ENCODE assay signal across 7 cellular contexts in the genomic region with DNA sequence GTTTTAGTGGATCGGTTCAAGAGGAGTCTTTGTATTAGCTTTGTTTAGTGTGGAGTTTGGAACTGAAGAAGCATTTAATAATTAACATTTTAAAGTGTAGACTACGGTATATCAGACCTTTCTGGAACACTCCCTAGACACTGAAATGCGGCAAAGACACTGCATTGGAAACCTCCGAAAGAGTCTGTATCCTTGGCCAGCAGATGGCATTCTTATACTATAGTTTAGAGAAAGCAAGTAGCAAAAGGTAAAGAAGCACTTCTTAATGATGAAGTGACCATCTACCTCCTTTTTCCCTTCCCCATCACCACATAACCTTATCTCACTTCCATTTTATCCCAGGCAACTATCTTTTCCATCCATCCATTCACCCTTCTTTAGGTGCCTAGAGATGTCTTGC. TPM values are rescaled to one million over a fixed set of nuclear protein-coding genes. Genes with fewer than 3 reads are reported as not detected.
DNase-seq lines count a peak whose midpoint lies in the region; ATAC-seq, FAIRE-seq and TF ChIP-seq lines count a peak whose summit lies in the region.

No MANE protein-coding gene starts in this region.

- FAIRE-seq in pancreas (lab: Jason Lieb, UNC) = peak; percentile 54

- no peak overlapping the region for H3K4me3 ChIP-seq in LNCaP clone FGC (ENCODE audit: low read depth, low read length)
- H3K4me3 ChIP-seq in esophagus squamous epithelium = no peak overlapping the region
- H3K4me3 ChIP-seq in pancreas = no peak overlapping the region

- H3K4me1 ChIP-seq in esophagus squamous epithelium = no peaks in the 10 kb centered on the region
- no peaks in the 10 kb centered on the region for H3K4me1 ChIP-seq in pancreas

- H3K36me3 ChIP-seq in esophagus squamous epithelium = no peaks in the 10 kb centered on the region
- H3K36me3 ChIP-seq in pancreas = no peaks in the 10 kb centered on the region

- no peaks in the 10 kb centered on the region for H3K9me3 ChIP-seq in esophagus squamous epithelium
- no peaks in the 10 kb centered on the region for H3K9me3 ChIP-seq in pancreas

- ATAC-seq in GM19395 (IDR thresholded peaks at IDR 0.05; ENCODE audit: unreplicated experiment) (peak; percentile 76), pancreas (peak in 3 of 4 donors; percentile 67 to 85 (median 73)), GM21529 (IDR thresholded peaks at IDR 0.05; ENCODE audit: unreplicated experiment) (no peak)

- H3K27me3 ChIP-seq in esophagus squamous epithelium (no peaks in the 10 kb centered on the region), pancreas (no peaks in the 10 kb centered on the region)

- DNase-seq in Daoy (ENCODE audit: low read depth) (peak; percentile 2), LNCaP clone FGC (ENCODE audit: low read depth) (no peak), SK-N-DZ (ENCODE audit: low spot score) (peak; percentile 58), esophagus squamous epithelium (lab: John Stamatoyannopoulos, UW) (no peak), pancreas (no peak)

- TF ChIP-seq POLR2A in esophagus squamous epithelium (IDR thresholded peaks at IDR 0.05) = no peak

- intact Hi-C loops in esophagus squamous epithelium (cut with DNase I) (loop anchor here (10.0 kb wide), 1 partner anchor 740 kb away; no protein-coding TSS in a partner anchor), pancreas (cut with DNase I) (no loop called here)

- TF ChIP-seq CTCF in LNCaP clone FGC (IDR thresholded peaks at IDR 0.05; ENCODE audit: control insufficient read depth, extremely low read depth, insufficient read depth) = peak; percentile 61
- TF ChIP-seq CTCF in esophagus squamous epithelium (IDR thresholded peaks at IDR 0.05) = peak in 5 of 6 experiments; percentile 29 to 65 (median 36)
- TF ChIP-seq CTCF in pancreas (IDR thresholded peaks at IDR 0.05) = no peak

- H3K27ac ChIP-seq in esophagus squamous epithelium (no peak overlapping the region), pancreas (no peak overlapping the region)

- 6 to 12% methylated on average over 4 of the region's 4 CpGs for WGBS in esophagus squamous epithelium, 2 donors
- 12 to 20% methylated on average over 4 of the region's 4 CpGs for WGBS in pancreas, 2 donors

RNA-seq across cellular contexts. Expression of a gene that starts 7.6 kb away (rescaled TPM):
- not detected in 2 replicates for total RNA-seq in Daoy (2014; rRNA removed; shearing (Covaris generic))
- polyA plus RNA-seq in SK-N-DZ (2014; cell fraction: cytosol; rRNA removed) = not detected in 2 replicates
- polyA plus RNA-seq in SK-N-DZ (2014; cell fraction: nucleus; rRNA removed) = not detected in 2 replicates
- total RNA-seq in esophagus squamous epithelium = not detected
- total RNA-seq in pancreas = not detected
- polyA plus RNA-seq in pancreas = under 1 TPM in 1 of 2 donors, not detected in 1; 0.05 TPM

Comparison
In these comparisons a context has a peak if more than half of its experiments do, and no peak if none do; other contexts are left out.
1. DNase-seq: peak in Daoy (single experiment) and SK-N-DZ (single experiment); none in LNCaP clone FGC (single experiment), esophagus squamous epithelium (single experiment) and pancreas (0 of 6).
2. CTCF ChIP-seq: peak in LNCaP clone FGC (single experiment) and esophagus squamous epithelium (5 of 6); none in pancreas (0 of 4).